8 cellular contexts compared by ENCODE assay signal in genomic region chr1:248825909-248826760, GRCh38. TPM values are rescaled to one million over a fixed set of nuclear protein-coding genes. Genes with fewer than 3 reads are reported as not detected.
DNase-seq lines count a peak whose midpoint lies in the region; ATAC-seq and TF ChIP-seq lines count a peak whose summit lies in the region.

SH3BP5L (minus strand) TSS chr1:248825915; CDS start chr1:248824935, 980 bp downstream.

- H3K4me2 ChIP-seq in mammary epithelial cell (ENCODE audit: insufficient read depth, low read depth, low read length) = peak within 1 kb of the TSS; percentile 100

- CTCF ChIA-PET in mammary epithelial cell (lab: Charles Lee; ENCODE audit: low non-redundant PET) = interaction anchor here (0.9 kb wide), 1 partner anchor 9 kb away, joined by 3 read pairs; no protein-coding TSS in a partner anchor

- peak within 1 kb of the TSS; percentile 99 for H3K9ac ChIP-seq in mammary epithelial cell (ENCODE audit: insufficient read depth, low read length)

- H2AFZ ChIP-seq in mammary epithelial cell (ENCODE audit: low read depth, low read length) = peak within 1 kb of the TSS; percentile 100

- H3K79me2 ChIP-seq in mammary epithelial cell (ENCODE audit: insufficient read depth, low read length) = peaks cover 46% of the 10 kb centered on the region

- intact Hi-C loops in mammary epithelial cell (cut with micrococcal nuclease) = loop anchor here (1.0 kb wide), 2 partner anchors 32 to 48 kb away; no protein-coding TSS in a partner anchor

- TSS peak; percentile 79 for BruUV-seq in mammary epithelial cell (replicated peaks; lab: Mats Ljungman, UMichigan)

- no peaks in the 10 kb centered on the region for H3K27me3 ChIP-seq in WERI-Rb-1 (ENCODE audit: insufficient read depth, low read depth, severe bottlenecking)
- no peaks in the 10 kb centered on the region for H3K27me3 ChIP-seq in mammary epithelial cell (ENCODE audit: insufficient read depth, low read length)

- peak within 1 kb of the TSS; percentile 99 for H3K27ac ChIP-seq in WERI-Rb-1
- peak within 1 kb of the TSS; percentile 96 for H3K27ac ChIP-seq in mammary epithelial cell (ENCODE audit: insufficient read depth, low read depth, low read length)

- peaks cover 34% of the 10 kb centered on the region for H3K4me1 ChIP-seq in mammary epithelial cell (ENCODE audit: insufficient read depth, low read length)

- peaks cover 9% of the 10 kb centered on the region for H3K9me3 ChIP-seq in WERI-Rb-1 (ENCODE audit: severe bottlenecking)
- H3K9me3 ChIP-seq in mammary epithelial cell (replicated peaks; ENCODE audit: insufficient read depth, low read length) = no peaks in the 10 kb centered on the region

- TF ChIP-seq CTCF in WERI-Rb-1 (IDR thresholded peaks at IDR 0.05; ENCODE audit: low read depth, low read length) (peak; percentile 89), mammary epithelial cell (conservative IDR thresholded peaks at IDR 0.05 in 1 of 2, IDR thresholded peaks at IDR 0.05 in 1 of 2; ENCODE audit: extremely low read depth in 1 of 2, insufficient read depth in 1 of 2, low read depth in 1 of 2, low read length in 2 of 2) (peak; percentile 55 to 75)

- ATAC-seq in GM18907 (IDR thresholded peaks at IDR 0.05; ENCODE audit: unreplicated experiment) (peak; percentile 97), HG03159 (IDR thresholded peaks at IDR 0.05; ENCODE audit: unreplicated experiment) (peak; percentile 93)

- H3K36me3 ChIP-seq in WERI-Rb-1 = peaks cover 30% of the 10 kb centered on the region
- H3K36me3 ChIP-seq in mammary epithelial cell (ENCODE audit: insufficient read depth, low read length) = no peaks in the 10 kb centered on the region

- dilution Hi-C loops in mammary epithelial cell (cut with HindIII; ENCODE audit: low sequenced_read_pairs) = no loop called here

- 2% methylated on average over 24 of the region's 56 CpGs for WGBS in mammary epithelial cell (ENCODE audit: low coverage, missing lambda C conversion rate)

- in situ Hi-C loops in mammary epithelial cell (cut with MboI; ENCODE audit: low sequenced_read_pairs in 2 of 2) = no loop called here

- H4K20me1 ChIP-seq in mammary epithelial cell (ENCODE audit: insufficient read depth, low read length) = no peaks in the 10 kb centered on the region

- peak within 1 kb of the TSS; percentile 74 for H3K4me3 ChIP-seq in WERI-Rb-1 (ENCODE audit: low read depth, low read length)
- H3K4me3 ChIP-seq in mammary epithelial cell (replicated peaks in 1 of 3; ENCODE audit: insufficient read depth in 1 of 3, low read depth in 2 of 3, low read length in 3 of 3) = peak within 1 kb of the TSS; percentile 85 to 93 (median 87)

- DNase-seq in AG08395 (ENCODE audit: low spot score) (peak; percentile 95), NCI-H2227 (lab: John Stamatoyannopoulos, UW; ENCODE audit: unreplicated experiment) (peak; percentile 94), WERI-Rb-1 (peak; percentile 96), mammary epithelial cell (peak; percentile 93), iPS-NIHi7 (ENCODE audit: extremely low spot score) (peak; percentile 95), smooth muscle cell of the brain vasculature (ENCODE audit: low read depth, low spot score) (peak; percentile 92)

RNA-seq across cellular contexts. Expression of gene SH3BP5L, which starts in this region (rescaled TPM):
- 10 to 100 TPM; 22.3 to 30.3 TPM for total RNA-seq in mammary epithelial cell
- polyA plus RNA-seq in mammary epithelial cell = 19.8 TPM
- 38.7 TPM for polyA minus RNA-seq in mammary epithelial cell

Comparison
In these comparisons a context has a peak if more than half of its experiments do, and no peak if none do; other contexts are left out.
1. Peak in every context shown above with its lines: DNase-seq, ATAC-seq, H3K4me3 ChIP-seq and H3K27ac ChIP-seq.